In the genomic region with DNA sequence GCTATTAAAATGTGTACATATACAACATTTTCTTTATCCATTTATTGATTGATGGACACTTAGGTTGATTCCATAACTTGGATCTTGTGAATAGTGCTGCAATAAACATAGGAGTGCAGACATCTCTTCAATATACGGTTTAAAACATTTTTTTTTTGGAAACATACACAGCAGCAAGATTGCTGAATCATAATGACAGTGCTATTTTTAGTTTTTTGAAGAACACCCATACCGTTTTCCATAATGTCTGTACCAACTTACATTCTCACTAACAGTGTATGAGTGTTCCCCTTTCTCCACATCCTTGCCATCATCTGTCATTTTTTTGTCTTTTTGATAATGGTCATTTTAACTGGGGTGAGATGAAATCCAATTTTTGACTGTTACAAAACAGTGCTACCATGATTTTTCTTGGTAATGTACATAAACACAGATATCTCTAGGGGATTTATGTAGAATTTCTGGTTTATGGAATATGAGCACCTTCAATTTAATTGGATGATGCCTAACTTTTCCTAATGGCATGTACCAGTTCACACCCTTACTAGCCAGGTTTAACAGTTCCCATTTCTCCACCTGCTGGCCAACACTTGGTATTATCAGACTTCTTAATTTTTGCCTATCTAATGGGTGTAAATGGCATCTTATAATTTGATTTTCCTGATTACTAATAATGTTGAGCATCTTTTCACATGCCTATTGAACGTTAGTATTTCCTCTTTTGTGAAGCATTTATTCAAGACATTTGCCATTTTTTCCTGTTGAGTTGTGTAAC, we compare ENCODE assay signal across 8 cellular contexts. TPM values are rescaled to one million over a fixed set of nuclear protein-coding genes. Genes with fewer than 3 reads are reported as not detected.
DNase-seq lines count a peak whose midpoint lies in the region; ATAC-seq, FAIRE-seq and TF ChIP-seq lines count a peak whose summit lies in the region.

No MANE protein-coding gene starts in this region.

- no peak overlapping the region for H2AFZ ChIP-seq in KMS-11 (ENCODE audit: low read depth)

- peak; percentile 86 for FAIRE-seq in GM12892 (lab: Jason Lieb, UNC)
- peak; percentile 94 for FAIRE-seq in kidney (lab: Jason Lieb, UNC)

- no peaks in the 10 kb centered on the region for H4K20me1 ChIP-seq in KMS-11 (ENCODE audit: insufficient read depth)

- H3K4me1 ChIP-seq in KMS-11 (ENCODE audit: low read depth, poor library complexity, severe bottlenecking) = peaks cover 42% of the 10 kb centered on the region
- H3K4me1 ChIP-seq in adipocyte (ENCODE audit: control insufficient read depth, insufficient read depth, low read length) = no peaks in the 10 kb centered on the region
- H3K4me1 ChIP-seq in kidney (ENCODE audit: control insufficient read depth in 1 of 2, insufficient read depth in 1 of 2, low read depth in 1 of 2, low read length in 2 of 2) = no peaks in the 10 kb centered on the region

- no peaks in the 10 kb centered on the region for H3K36me3 ChIP-seq in KMS-11 (ENCODE audit: insufficient read depth)
- H3K36me3 ChIP-seq in adipocyte (ENCODE audit: control insufficient read depth, insufficient read depth, low read length, severe bottlenecking) = no peaks in the 10 kb centered on the region
- no peaks in the 10 kb centered on the region for H3K36me3 ChIP-seq in kidney (ENCODE audit: control insufficient read depth in 1 of 2, insufficient read depth in 2 of 2, low read length in 2 of 2)

- peaks cover 5% of the 10 kb centered on the region for H3K4me1 Mint-ChIP-seq in CD14-positive monocyte
- peaks cover 8 to 14% of the 10 kb centered on the region in 2 donors for H3K4me1 Mint-ChIP-seq in effector memory CD8-positive, alpha-beta T cell (ENCODE audit: low read depth in 2 of 2)

- H3K4me2 ChIP-seq in KMS-11 = no peak overlapping the region

- no peak overlapping the region for H3K4me3 ChIP-seq in KMS-11 (IDR thresholded peaks at IDR 0.05; ENCODE audit: insufficient read depth, low read depth, low read length)
- no peak overlapping the region for H3K4me3 ChIP-seq in adipocyte (ENCODE audit: low read length)
- no peak overlapping the region for H3K4me3 ChIP-seq in kidney (ENCODE audit: low read length in 2 of 2)

- intact Hi-C loops in CD14-positive monocyte (cut with micrococcal nuclease) (no loop called here), kidney (cut with DNase I) (no loop called here)

- H3K9me3 ChIP-seq in adipocyte (ENCODE audit: control insufficient read depth, low read length) = no peaks in the 10 kb centered on the region
- H3K9me3 ChIP-seq in kidney (ENCODE audit: control insufficient read depth in 1 of 2, low read length in 2 of 2) = no peaks in the 10 kb centered on the region

- H3K4me3 Mint-ChIP-seq in CD14-positive monocyte = no peak overlapping the region
- H3K4me3 Mint-ChIP-seq in effector memory CD8-positive, alpha-beta T cell = no peak overlapping the region

- no peaks in the 10 kb centered on the region for H3K27me3 ChIP-seq in KMS-11 (ENCODE audit: insufficient read depth, low read depth)
- peaks cover 11% of the 10 kb centered on the region for H3K27me3 ChIP-seq in adipocyte (replicated peaks; ENCODE audit: control insufficient read depth, insufficient read depth, low read length)

- peaks cover 0 to 3% (median 2%) of the 10 kb centered on the region in 7 donors for H3K9me3 Mint-ChIP-seq in CD14-positive monocyte
- no peaks in the 10 kb centered on the region for H3K9me3 Mint-ChIP-seq in effector memory CD8-positive, alpha-beta T cell

- no peak overlapping the region for H3K27ac Mint-ChIP-seq in CD14-positive monocyte
- H3K27ac Mint-ChIP-seq in effector memory CD8-positive, alpha-beta T cell = no peak overlapping the region

- peak; percentile 48 for TF ChIP-seq CTCF in CD14-positive monocyte (IDR thresholded peaks at IDR 0.05)
- TF ChIP-seq CTCF in KMS-11 (conservative IDR thresholded peaks at IDR 0.05; ENCODE audit: low read depth, low read length) = peak; percentile 56
- TF ChIP-seq CTCF in kidney (IDR thresholded peaks at IDR 0.05; ENCODE audit: borderline replicate concordance, extremely low read depth, insufficient read depth) = peak; percentile 19

- H3K27ac ChIP-seq in KMS-11 (peak overlapping the region; percentile 33; the same call in 1 of the 2 replicates), kidney (ENCODE audit: low read depth in 2 of 2, low read length in 2 of 2) (no peak overlapping the region)

- H3K9ac ChIP-seq in KMS-11 (no peak overlapping the region), adipocyte (ENCODE audit: low read length) (no peak overlapping the region), kidney (ENCODE audit: low read length in 2 of 2) (no peak overlapping the region)

- no peaks in the 10 kb centered on the region for H3K36me3 Mint-ChIP-seq in CD14-positive monocyte
- no peaks in the 10 kb centered on the region for H3K36me3 Mint-ChIP-seq in effector memory CD8-positive, alpha-beta T cell (ENCODE audit: insufficient read depth)

- H3K27me3 Mint-ChIP-seq in CD14-positive monocyte (ENCODE audit: low read depth in 3 of 3) = peaks cover 0 to 5% (median 3%) of the 10 kb centered on the region in 3 donors
- H3K27me3 Mint-ChIP-seq in effector memory CD8-positive, alpha-beta T cell = no peaks in the 10 kb centered on the region

- no peak for ATAC-seq in effector memory CD8-positive, alpha-beta T cell (replicated peaks)

- peaks cover 5% of the 10 kb centered on the region; the same call in 1 of the 2 replicates for H3K79me2 ChIP-seq in KMS-11 (ENCODE audit: insufficient read depth, low read depth)

- no peak for DNase-seq in CD14-positive monocyte (ENCODE audit: low spot score)
- no peak for DNase-seq in GM12892 (ENCODE audit: insufficient read length)
- DNase-seq in adipocyte (ENCODE audit: low read depth) = peak; percentile 33
- no peak for DNase-seq in kidney
- no peak for DNase-seq in activated CD8-positive, alpha-beta memory T cell treated with anti-CD3 and anti-CD28 coated beads, Interleukin-2, amount 50 U/mL, for 48 hours
- no peak for DNase-seq in effector memory CD8-positive, alpha-beta T cell
- no peak for DNase-seq in activated T-cell treated with anti-CD3 and anti-CD28 coated beads for 4 hours

- no peak for TF ChIP-seq POLR2A in GM12892 (IDR thresholded peaks at IDR 0.05; ENCODE audit: low read depth, low read length)

RNA-seq across cellular contexts. Expression of a gene that starts 21.0 kb away (rescaled TPM):
- 1 to 10 TPM; 2.0 to 2.2 TPM for polyA plus RNA-seq in CD14-positive monocyte
- 7.6 TPM for polyA plus RNA-seq in GM12892 (2012; ENCODE audit: missing spikeins)
- 2.0 TPM for total RNA-seq in kidney
- 1.7 TPM for polyA plus RNA-seq in kidney (ENCODE audit: insufficient read depth, low read depth, low replicate concordance)
